Comparison of ENCODE assay signal across 8 cellular contexts in the genomic region with DNA sequence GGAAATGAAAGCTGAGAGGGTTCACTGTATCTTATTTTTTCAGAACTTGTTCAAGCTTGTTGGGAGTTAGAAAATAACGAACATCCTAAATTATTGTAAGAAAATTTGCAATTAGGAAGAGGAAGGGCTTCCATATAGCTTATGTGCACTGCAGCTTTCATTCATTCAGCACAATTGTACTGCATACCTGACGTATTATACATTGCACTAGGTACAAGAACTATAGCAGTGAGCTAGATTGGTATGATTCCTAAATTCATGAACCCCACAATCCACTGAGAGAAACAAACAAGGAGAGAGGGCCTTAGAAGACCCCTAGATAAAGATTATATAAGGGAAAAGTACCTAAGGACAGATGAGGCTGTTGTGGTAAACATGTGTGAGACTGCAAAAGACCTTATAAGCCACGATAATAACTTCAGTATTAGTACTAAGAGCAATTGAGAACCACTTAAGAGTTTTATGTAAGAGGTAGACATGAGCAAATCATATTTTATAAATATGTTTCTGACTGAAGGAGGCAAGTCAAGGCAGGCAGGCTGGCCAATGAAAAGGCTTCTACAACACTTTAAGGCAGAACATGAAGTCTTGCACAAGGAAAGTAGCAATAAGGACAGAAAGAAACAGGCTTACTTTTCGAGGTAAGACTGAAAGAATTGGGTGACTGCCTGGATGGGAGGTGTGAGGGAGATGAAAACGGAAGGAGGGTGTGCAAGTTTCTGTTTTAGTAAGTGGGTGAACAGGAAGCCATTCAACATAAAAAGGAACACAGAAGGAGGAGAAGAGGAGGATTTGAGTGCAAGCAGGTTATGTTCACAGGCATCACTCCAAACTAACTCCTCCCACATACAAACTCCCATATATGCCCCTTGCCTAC.
DNase-seq lines count a peak whose midpoint lies in the region; ATAC-seq and TF ChIP-seq lines count a peak whose summit lies in the region.

No MANE protein-coding gene starts in this region.

- CTCF ChIA-PET in GM10248 (lab: Yijun Ruan, JAX), result interaction anchor here (1.6 to 1.7 kb wide), 2 partner anchors 17 kb away, joined by 4 to 5 read pairs; no protein-coding TSS in a partner anchor

- intact Hi-C loops in right lobe of liver (cut with DNase I), result no loop called here

- POLR2A ChIA-PET in GM10248 (lab: Yijun Ruan, JAX), result no interaction called here

- peak; percentile 15 for DNase-seq in GM10248 (ENCODE audit: extremely low spot score)
- peak; percentile 28 for DNase-seq in GM20000 (ENCODE audit: low spot score)
- peak; percentile 54 for DNase-seq in activated naive CD8-positive, alpha-beta T cell treated with anti-CD3 and anti-CD28 coated beads for 36 hours
- no peak for DNase-seq in NCI-H1417 (lab: John Stamatoyannopoulos, UW)
- DNase-seq in right lobe of liver, result no peak
- no peak for DNase-seq in superior temporal gyrus (ENCODE audit: extremely low spot score)
- DNase-seq in NCI-H82 (lab: John Stamatoyannopoulos, UW), result no peak

- H3K4me1 ChIP-seq in right lobe of liver, result no peaks in the 10 kb centered on the region

- no peak overlapping the region for H3K4me3 ChIP-seq in right lobe of liver

- peak; percentile 99 for ATAC-seq in HG03460 (IDR thresholded peaks at IDR 0.05; ENCODE audit: unreplicated experiment)
- no peak for ATAC-seq in right lobe of liver

- no peaks in the 10 kb centered on the region for H3K27me3 Mint-ChIP-seq in activated naive CD8-positive, alpha-beta T cell treated with anti-CD3 and anti-CD28 coated beads for 36 hours

- no peaks in the 10 kb centered on the region for H3K9me3 ChIP-seq in right lobe of liver

- H3K27me3 ChIP-seq in right lobe of liver, result no peaks in the 10 kb centered on the region

- peak overlapping the region; percentile 73 for H3K4me3 Mint-ChIP-seq in activated naive CD8-positive, alpha-beta T cell treated with anti-CD3 and anti-CD28 coated beads for 36 hours

- peaks cover 13% of the 10 kb centered on the region for H3K36me3 Mint-ChIP-seq in activated naive CD8-positive, alpha-beta T cell treated with anti-CD3 and anti-CD28 coated beads for 36 hours

- peaks cover 65% of the 10 kb centered on the region for H3K4me1 Mint-ChIP-seq in activated naive CD8-positive, alpha-beta T cell treated with anti-CD3 and anti-CD28 coated beads for 36 hours

- H3K27ac ChIP-seq in right lobe of liver, result no peak overlapping the region

- peak overlapping the region; percentile 90 for H3K27ac Mint-ChIP-seq in activated naive CD8-positive, alpha-beta T cell treated with anti-CD3 and anti-CD28 coated beads for 36 hours

- H3K9me3 Mint-ChIP-seq in activated naive CD8-positive, alpha-beta T cell treated with anti-CD3 and anti-CD28 coated beads for 36 hours, result peaks cover 2% of the 10 kb centered on the region

- 58% methylated on average over 5 of the region's 5 CpGs for WGBS in right lobe of liver (ENCODE audit: insufficient coverage, low coverage, low lambda C conversion rate, missing lambda C conversion rate)

- no peak for TF ChIP-seq POLR2A in right lobe of liver (IDR thresholded peaks at IDR 0.05)

- no peaks in the 10 kb centered on the region for H3K36me3 ChIP-seq in right lobe of liver

- TF ChIP-seq CTCF in GM10248 (IDR thresholded peaks at IDR 0.05; ENCODE audit: control extremely low read depth, extremely low read depth, low read depth, missing control alignments) (no peak), GM20000 (IDR thresholded peaks at IDR 0.05; ENCODE audit: extremely low read depth, missing control alignments) (no peak), right lobe of liver (IDR thresholded peaks at IDR 0.05) (no peak)

Comparison
In these comparisons a context has a peak if more than half of its experiments do, and no peak if none do; other contexts are left out.
1. DNase-seq: peak in GM10248 (single experiment), GM20000 (single experiment) and activated naive CD8-positive, alpha-beta T cell treated with anti-CD3 and anti-CD28 coated beads for 36 hours (single experiment); none in NCI-H1417 (0 of 3), right lobe of liver (0 of 3), superior temporal gyrus (single experiment) and NCI-H82 (single experiment).